ENCODE assay signal across 17 cellular contexts in genomic region chr7:79055722-79056415, GRCh38.
DNase-seq lines count a peak whose midpoint lies in the region; ATAC-seq and TF ChIP-seq lines count a peak whose summit lies in the region.
"Had no signal": no experiment of that assay in that cellular context is flagged by ENCODE, and none has a peak within 500 bp of the region (broad histone marks: within the 10 kb centered on the region; RNA-seq: fewer than 3 reads in every experiment).

No MANE protein-coding gene starts in this region.

- TF ChIP-seq CTCF in adrenal gland (IDR thresholded peaks at IDR 0.05): no peak
- TF ChIP-seq CTCF in thyroid gland (IDR thresholded peaks at IDR 0.05): no peak

- ATAC-seq in left colon: peak; percentile 81
- ATAC-seq in activated T-helper 17 cell treated with anti-CD3 and anti-CD28 coated beads, Interleukin-2, amount 50 U/mL, for 72 hours (replicated peaks): no peak
- ATAC-seq in GM19395 (IDR thresholded peaks at IDR 0.05; ENCODE audit: unreplicated experiment): no peak
- ATAC-seq: stimulated activated naive CD8-positive, alpha-beta T cell treated with anti-CD3 and anti-CD28 coated beads, Interleukin-15, Interleukin-2, amounts not matched to agents 100 U/mL and 50 U/mL, for 24 hours; T-helper 17 cell had no signal

- H3K4me1 Mint-ChIP-seq in activated T-helper 17 cell treated with anti-CD3 and anti-CD28 coated beads, Interleukin-2, amount 50 U/mL, for 72 hours: no peaks in the 10 kb centered on the region
- H3K4me1 Mint-ChIP-seq: activated naive CD4-positive, alpha-beta T cell treated with anti-CD3 and anti-CD28 coated beads, Interleukin-2, amount 10 ng/mL, durations not matched to agents 7 days and 5 days; CD14-positive monocyte; memory B cell; T-helper 17 cell had no signal

- H3K4me3 Mint-ChIP-seq in activated T-helper 17 cell treated with anti-CD3 and anti-CD28 coated beads, Interleukin-2, amount 50 U/mL, for 72 hours: no peak overlapping the region
- H3K4me3 Mint-ChIP-seq: activated naive CD4-positive, alpha-beta T cell treated with anti-CD3 and anti-CD28 coated beads, Interleukin-2, amount 10 ng/mL, durations not matched to agents 7 days and 5 days; CD14-positive monocyte; memory B cell; T-helper 17 cell had no signal

- H3K9me3 ChIP-seq in adrenal gland (replicated peaks in 1 of 3): no peaks in the 10 kb centered on the region
- no peaks in the 10 kb centered on the region for H3K9me3 ChIP-seq in thyroid gland

- TF ChIP-seq POLR2A in adrenal gland (IDR thresholded peaks at IDR 0.05) (no peak), thyroid gland (IDR thresholded peaks at IDR 0.05) (no peak)

- DNase-seq in NCI-H1048 (lab: John Stamatoyannopoulos, UW) (peak; percentile 1), adrenal gland (peak; percentile 25 to 77 (median 67)), left colon (peak; percentile 33 to 50), thyroid gland (peak; percentile 87), HEK293T (ENCODE audit: extremely low spot score) (no peak)
- DNase-seq: activated CD8-positive, alpha-beta memory T cell treated with anti-CD3 and anti-CD28 coated beads, Interleukin-2, amount 50 U/mL, for 48 hours; activated naive CD4-positive, alpha-beta T cell treated with anti-CD3 and anti-CD28 coated beads, Interleukin-2, amount 10 ng/mL, durations not matched to agents 7 days and 5 days; IMR-90; NCI-H526; nucleus accumbens; stimulated activated naive CD8-positive, alpha-beta T cell treated with anti-CD3 and anti-CD28 coated beads, Interleukin-15, Interleukin-2, amounts not matched to agents 100 U/mL and 50 U/mL, for 24 hours; T-helper 17 cell had no signal

- H3K4me3 ChIP-seq in adrenal gland: no peak overlapping the region
- no peak overlapping the region for H3K4me3 ChIP-seq in thyroid gland (replicated peaks in 1 of 3)
- H3K4me3 ChIP-seq: skin epidermis had no signal

- peaks cover 0 to 9% of the 10 kb centered on the region in 2 donors for H3K4me1 ChIP-seq in adrenal gland (replicated peaks in 1 of 2)
- H3K4me1 ChIP-seq in thyroid gland: peaks cover 9 to 13% of the 10 kb centered on the region in 2 donors

- intact Hi-C loops in adrenal gland (cut with DNase I) (no loop called here), left colon (cut with DNase I, micrococcal nuclease) (no loop called here), thyroid gland (cut with DNase I) (no loop called here)

- WGBS in adrenal gland, 4 donors: 43 to 57% (median 50%) methylated on average over 6 of the region's 6 CpGs
- WGBS in thyroid gland, 2 donors: 26 to 38% methylated on average over 6 of the region's 6 CpGs

- peaks cover 3% of the 10 kb centered on the region for H3K9me3 Mint-ChIP-seq in activated T-helper 17 cell treated with anti-CD3 and anti-CD28 coated beads, Interleukin-2, amount 50 U/mL, for 72 hours
- H3K9me3 Mint-ChIP-seq: activated naive CD4-positive, alpha-beta T cell treated with anti-CD3 and anti-CD28 coated beads, Interleukin-2, amount 10 ng/mL, durations not matched to agents 7 days and 5 days had no signal

- POLR2A ChIA-PET in HEK293T (lab: Yijun Ruan, JAX): no interaction called here

- H3K36me3 Mint-ChIP-seq in activated T-helper 17 cell treated with anti-CD3 and anti-CD28 coated beads, Interleukin-2, amount 50 U/mL, for 72 hours (ENCODE audit: low read depth): no peaks in the 10 kb centered on the region
- H3K36me3 Mint-ChIP-seq: activated naive CD4-positive, alpha-beta T cell treated with anti-CD3 and anti-CD28 coated beads, Interleukin-2, amount 10 ng/mL, durations not matched to agents 7 days and 5 days; CD14-positive monocyte; memory B cell had no signal

- H3K27ac Mint-ChIP-seq in activated T-helper 17 cell treated with anti-CD3 and anti-CD28 coated beads, Interleukin-2, amount 50 U/mL, for 72 hours: no peak overlapping the region
- H3K27ac Mint-ChIP-seq: activated naive CD4-positive, alpha-beta T cell treated with anti-CD3 and anti-CD28 coated beads, Interleukin-2, amount 10 ng/mL, durations not matched to agents 7 days and 5 days; CD14-positive monocyte; memory B cell; T-helper 17 cell had no signal

- H3K36me3 ChIP-seq in adrenal gland (replicated peaks in 1 of 2) (no peaks in the 10 kb centered on the region), thyroid gland (no peaks in the 10 kb centered on the region)

- no peaks in the 10 kb centered on the region for H3K27me3 Mint-ChIP-seq in activated T-helper 17 cell treated with anti-CD3 and anti-CD28 coated beads, Interleukin-2, amount 50 U/mL, for 72 hours
- H3K27me3 Mint-ChIP-seq: activated naive CD4-positive, alpha-beta T cell treated with anti-CD3 and anti-CD28 coated beads, Interleukin-2, amount 10 ng/mL, durations not matched to agents 7 days and 5 days; memory B cell; T-helper 17 cell had no signal

- no peaks in the 10 kb centered on the region for H3K27me3 ChIP-seq in adrenal gland
- no peaks in the 10 kb centered on the region for H3K27me3 ChIP-seq in thyroid gland

- CTCF ChIA-PET in HEK293T (lab: Yijun Ruan, JAX): no interaction called here

- H3K27ac ChIP-seq in adrenal gland: no peak overlapping the region
- H3K27ac ChIP-seq in thyroid gland: peak overlapping the region; percentile 78 to 91 (median 86)
- H3K27ac ChIP-seq: skin epidermis had no signal

TF ChIP-seq in HEK293T, 16 proteins besides CTCF, POLR2A, EP300 and RAD21:
- TF ChIP-seq ZNF384 (IDR thresholded peaks at IDR 0.05): no peak
- TF ChIP-seq BHLHE40 (IDR thresholded peaks at IDR 0.05; ENCODE audit: borderline replicate concordance): no peak
- TF ChIP-seq NFRKB (IDR thresholded peaks at IDR 0.05): no peak
- TF ChIP-seq LEF1 (IDR thresholded peaks at IDR 0.05; ENCODE audit: borderline replicate concordance): no peak
- no peak for TF ChIP-seq FOXA1 (IDR thresholded peaks at IDR 0.05)
- TF ChIP-seq TARDBP (IDR thresholded peaks at IDR 0.05): no peak
- TF ChIP-seq SUZ12 (IDR thresholded peaks at IDR 0.05): no peak
- TF ChIP-seq ELF4 (IDR thresholded peaks at IDR 0.05): no peak
- TF ChIP-seq PKNOX1 (IDR thresholded peaks at IDR 0.05): no peak
- TF ChIP-seq L3MBTL2 (conservative IDR thresholded peaks at IDR 0.05): no peak
- no peak for TF ChIP-seq CTBP1 (IDR thresholded peaks at IDR 0.05; ENCODE audit: borderline replicate concordance)
- no peak for TF ChIP-seq ARNT (IDR thresholded peaks at IDR 0.05)

Comparison
In these comparisons a context has a peak if more than half of its experiments do, and no peak if none do; other contexts are left out.
1. H3K27ac ChIP-seq: peak in thyroid gland (3 of 3); none in adrenal gland (0 of 5).